ENCODE assay signal across 9 cellular contexts in genomic region chr7:92674379-92674778, GRCh38.
A peak's percentile ranks its signal among the peaks of the same experiment; 100 is the strongest.
DNase-seq lines count a peak whose midpoint lies in the region; ATAC-seq lines count a peak whose summit lies in the region.
"Had no signal": no experiment of that assay in that cellular context is flagged by ENCODE, and none has a peak within 500 bp of the region (broad histone marks: within the 10 kb centered on the region; RNA-seq: fewer than 3 reads in every experiment).

No MANE protein-coding gene starts in this region.

- H3K4me1 ChIP-seq in aorta (ENCODE audit: control insufficient read depth in 1 of 2, insufficient read depth in 2 of 2, low read length in 2 of 2), result no peaks in the 10 kb centered on the region

- H3K4me1 Mint-ChIP-seq in activated T-cell treated with anti-CD3 and anti-CD28 coated beads, Interleukin-2, amount 50 U/mL, for 72 hours (ENCODE audit: low read depth), result peaks cover 67% of the 10 kb centered on the region
- peaks cover 14 to 17% (median 17%) of the 10 kb centered on the region in 3 donors for H3K4me1 Mint-ChIP-seq in naive B cell

- intact Hi-C loops in aorta (cut with DNase I), result no loop called here

- H3K4me3 ChIP-seq in aorta (ENCODE audit: low read length in 2 of 2), result no peak overlapping the region
- H3K4me3 ChIP-seq: skin epidermis had no signal

- no peak overlapping the region for H3K27ac ChIP-seq in aorta (ENCODE audit: low read depth in 1 of 2, low read length in 2 of 2)
- H3K27ac ChIP-seq: skin epidermis had no signal

- H3K27me3 ChIP-seq in aorta (ENCODE audit: control insufficient read depth in 1 of 2, insufficient read depth in 2 of 2, low read length in 1 of 2), result no peaks in the 10 kb centered on the region

- ATAC-seq in activated T-cell treated with anti-CD3 and anti-CD28 coated beads, Interleukin-2, amount 50 U/mL, for 72 hours (replicated peaks in 1 of 2), result no peak
- ATAC-seq in HG02610 (IDR thresholded peaks at IDR 0.05; ENCODE audit: unreplicated experiment) (peak; percentile 48), naive B cell (ENCODE audit: low read depth in 2 of 2) (peak; percentile 88 to 93), HG03457 (IDR thresholded peaks at IDR 0.05; ENCODE audit: unreplicated experiment) (no peak), aorta (ENCODE audit: low FRiP score) (no peak)

- no peaks in the 10 kb centered on the region for H3K27me3 Mint-ChIP-seq in activated T-cell treated with anti-CD3 and anti-CD28 coated beads, Interleukin-2, amount 50 U/mL, for 72 hours (ENCODE audit: low read depth)
- H3K27me3 Mint-ChIP-seq in naive B cell, result no peaks in the 10 kb centered on the region

- peaks cover 19 to 52% of the 10 kb centered on the region in 2 donors for H3K36me3 Mint-ChIP-seq in activated T-cell treated with anti-CD3 and anti-CD28 coated beads, Interleukin-2, amount 50 U/mL, for 72 hours (ENCODE audit: insufficient read depth in 2 of 2)
- peaks cover 9 to 14% of the 10 kb centered on the region in 2 donors for H3K36me3 Mint-ChIP-seq in naive B cell

- peaks cover 2% of the 10 kb centered on the region in 2 donors for H3K9me3 Mint-ChIP-seq in activated T-cell treated with anti-CD3 and anti-CD28 coated beads, Interleukin-2, amount 50 U/mL, for 72 hours
- no peaks in the 10 kb centered on the region for H3K9me3 Mint-ChIP-seq in naive B cell

- H3K4me3 Mint-ChIP-seq in activated T-cell treated with anti-CD3 and anti-CD28 coated beads, Interleukin-2, amount 50 U/mL, for 72 hours, result peak overlapping the region in 1 of 2 donors; percentile 8
- H3K4me3 Mint-ChIP-seq in naive B cell, result peak overlapping the region in 5 of 8 donors; percentile 2 to 23 (median 7)

- DNase-seq in activated T-cell treated with anti-CD3 and anti-CD28 coated beads, Interleukin-2, amount 50 U/mL, for 72 hours, result no peak
- DNase-seq in activated T-cell treated with anti-CD3 and anti-CD28 coated beads for 4 hours (no peak), NAMALWA (ENCODE audit: low spot score) (peak; percentile 91), naive B cell (no peak), D341Med (ENCODE audit: low spot score) (no peak), aorta (no peak)

- no peaks in the 10 kb centered on the region for H3K36me3 ChIP-seq in aorta (ENCODE audit: control insufficient read depth in 1 of 2, insufficient read depth in 2 of 2, low read length in 1 of 2)

- peak overlapping the region; percentile 17 for H3K27ac Mint-ChIP-seq in activated T-cell treated with anti-CD3 and anti-CD28 coated beads, Interleukin-2, amount 50 U/mL, for 72 hours
- H3K27ac Mint-ChIP-seq in naive B cell, result peak overlapping the region in 5 of 6 donors; percentile 8 to 74 (median 33)

- H3K9me3 ChIP-seq in aorta (ENCODE audit: control insufficient read depth, low read length), result no peaks in the 10 kb centered on the region

Comparison
In these comparisons a context has a peak if more than half of its experiments do, and no peak if none do; other contexts are left out.
1. ATAC-seq: peak in HG02610 (single experiment) and naive B cell (2 of 2); none in activated T-cell treated with anti-CD3 and anti-CD28 coated beads, Interleukin-2, amount 50 U/mL, for 72 hours (0 of 2), HG03457 (single experiment) and aorta (single experiment).